3 cellular contexts compared by ENCODE assay signal in genomic region chr12:54081581-54082401, GRCh38.
TF ChIP-seq lines count a peak whose summit lies in the region.

No MANE protein-coding gene starts in this region.

TF ChIP-seq in GM23338, 12 proteins besides CTCF, POLR2A, EP300 and RAD21:
- TF ChIP-seq EZH2 (IDR thresholded peaks at IDR 0.05; ENCODE audit: low read depth, unreplicated experiment) (peak; percentile 70), EZH2phosphoT487 (IDR thresholded peaks at IDR 0.05; ENCODE audit: unreplicated experiment) (peak; percentile 45)

TF ChIP-seq in WTC11, 78 proteins besides CTCF, POLR2A, EP300 and RAD21:
- TF ChIP-seq ZNF121 (CRISPR knock-in tag; IDR thresholded peaks at IDR 0.05), result 0 out of 2 replicates have a peak, but pooled peaks have one; percentile 18
TF ChIP-seq in WTC11: peak in this region for 1; not testable (repeated sequence) for 77.

TF ChIP-seq in K562, 482 proteins besides CTCF, POLR2A, EP300 and RAD21:
- peak; percentile 94 for TF ChIP-seq ZSCAN29 (IDR thresholded peaks at IDR 0.05)
TF ChIP-seq in K562: peak in this region for 1; not testable (repeated sequence) for 481.
